ENCODE assay signal across 8 cellular contexts in genomic region chr6:144283781-144284473, GRCh38. TPM values are rescaled to one million over a fixed set of nuclear protein-coding genes. Genes with fewer than 3 reads are reported as not detected.
A peak's percentile ranks its signal among the peaks of the same experiment; 100 is the strongest.
DNase-seq lines count a peak whose midpoint lies in the region; ATAC-seq, FAIRE-seq and TF ChIP-seq lines count a peak whose summit lies in the region.

No MANE protein-coding gene starts in this region.

- H4K20me1 ChIP-seq in DND-41 (ENCODE audit: insufficient read depth, low read length) = 0 out of 2 replicates have a peak, but pooled peaks cover 5% of the 10 kb centered on the region
- no peaks in the 10 kb centered on the region for H4K20me1 ChIP-seq in H1 (replicated peaks in 1 of 2; ENCODE audit: control insufficient read depth in 1 of 2, insufficient read depth in 2 of 2, low read length in 2 of 2)

- H2BK20ac ChIP-seq in H1 (ENCODE audit: low read length) = no peak overlapping the region

- CTCF ChIA-PET in H1 (lab: Charles Lee; ENCODE audit: partially characterized antibody) = no interaction called here

- H3K27me3 Mint-ChIP-seq in neural crest cell (ENCODE audit: low read depth) = no peaks in the 10 kb centered on the region

- H3K4me1 Mint-ChIP-seq in neural crest cell = peaks cover 27% of the 10 kb centered on the region

- no peak overlapping the region for H3K56ac ChIP-seq in H1 (replicated peaks; ENCODE audit: insufficient read length, low read depth, low read length)

- peaks cover 15% of the 10 kb centered on the region for H3K23me2 ChIP-seq in H1 (ENCODE audit: low read depth, low read length)

- no peak overlapping the region for H2BK5ac ChIP-seq in H1 (ENCODE audit: low read depth, low read length)

- POLR2A ChIA-PET in H1 (lab: Charles Lee; ENCODE audit: partially characterized antibody) = interaction anchor here (0.6 to 1.2 kb wide), 2 partner anchors 18 to 58 kb away, joined by 3 to 5 read pairs; no protein-coding TSS in a partner anchor

- ATAC-seq in DND-41 (ENCODE audit: insufficient read depth, low read depth) = no peak
- no peak for ATAC-seq in GM18502 (IDR thresholded peaks at IDR 0.05; ENCODE audit: poor library complexity, unreplicated experiment)
- no peak for ATAC-seq in HG03469 (IDR thresholded peaks at IDR 0.05; ENCODE audit: unreplicated experiment)

- TF ChIP-seq CTCF in DND-41 (IDR thresholded peaks at IDR 0.05; ENCODE audit: borderline replicate concordance, extremely low read depth, low read length, poor library complexity, severe bottlenecking) (no peak), H1 (IDR thresholded peaks at IDR 0.05; ENCODE audit: control extremely low read depth in 1 of 3, insufficient read depth in 1 of 3, low read depth in 1 of 3, low read length in 3 of 3) (no peak), neural crest cell (conservative IDR thresholded peaks at IDR 0.05) (peak; percentile 50)

- H3K4me3 ChIP-seq in DND-41 (ENCODE audit: low read depth in 1 of 2, low read length in 2 of 2) = peak overlapping the region; percentile 93 to 98
- peak overlapping the region; percentile 70 for H3K4me3 ChIP-seq in NT2/D1 (ENCODE audit: insufficient read length, low read depth)
- peak overlapping the region; percentile 83 to 87 (median 85) for H3K4me3 ChIP-seq in H1 (ENCODE audit: extremely low read depth in 1 of 4, insufficient read depth in 2 of 4, low read depth in 3 of 4, low read length in 4 of 4)

- H3K4me2 ChIP-seq in DND-41 (ENCODE audit: insufficient read depth, low read length) (peak overlapping the region; percentile 83), H1 (ENCODE audit: insufficient read depth in 1 of 2, low read depth in 2 of 2, low read length in 2 of 2) (peak overlapping the region; percentile 80 to 82)

- no peak overlapping the region for H3K14ac ChIP-seq in H1 (ENCODE audit: insufficient read length)

- no peak overlapping the region for H3K27ac Mint-ChIP-seq in neural crest cell (ENCODE audit: unreplicated experiment)

- no peak for TF ChIP-seq POLR2A in H1 (IDR thresholded peaks at IDR 0.05; ENCODE audit: control extremely low read depth in 1 of 2, low read depth in 2 of 2, low read length in 2 of 2)

- H3K79me1 ChIP-seq in H1 (ENCODE audit: low read depth, low read length) = no peaks in the 10 kb centered on the region; the same call in 1 of the 2 replicates

- no peak for TF ChIP-seq EP300 in H1 (IDR thresholded peaks at IDR 0.05; ENCODE audit: borderline replicate concordance in 1 of 2, low read depth in 2 of 2, low read length in 2 of 2)

- H2BK15ac ChIP-seq in H1 (ENCODE audit: low read length) = no peak overlapping the region

- H3K4me1 ChIP-seq in DND-41 (ENCODE audit: insufficient read depth, low read length) (peaks cover 31% of the 10 kb centered on the region), NT2/D1 (ENCODE audit: insufficient read depth, insufficient read length) (no peaks in the 10 kb centered on the region), H1 (replicated peaks in 1 of 4; ENCODE audit: control insufficient read depth in 3 of 4, insufficient read depth in 4 of 4, low read length in 3 of 4) (peaks cover 0 to 13% (median 6%) of the 10 kb centered on the region in 4 experiments; a peak in 3 of 7 replicates)

- no peak overlapping the region for H3K23ac ChIP-seq in H1 (ENCODE audit: insufficient read length)

- TF ChIP-seq RAD21 in H1 (IDR thresholded peaks at IDR 0.05 in 1 of 2, conservative IDR thresholded peaks at IDR 0.05 in 1 of 2; ENCODE audit: low read depth in 2 of 2, low read length in 2 of 2) = no peak

- H4K91ac ChIP-seq in H1 (replicated peaks; ENCODE audit: insufficient read length, low read length) = no peak overlapping the region

- no peak overlapping the region for H2AK5ac ChIP-seq in H1 (ENCODE audit: low read depth, low read length)

- H3K9ac ChIP-seq in DND-41 (ENCODE audit: low read depth, low read length) (peak overlapping the region; percentile 88), NT2/D1 (ENCODE audit: insufficient read length, low read depth) (peak overlapping the region; percentile 85), H1 (replicated peaks in 1 of 4; ENCODE audit: extremely low read depth in 1 of 4, low read depth in 3 of 4, low read length in 3 of 4) (peak overlapping the region in 3 of 4 experiments; percentile 18 to 84 (median 37); a peak in 4 of 7 replicates)

- no peak overlapping the region for H2BK12ac ChIP-seq in H1 (ENCODE audit: low read depth, low read length)

- peak overlapping the region; percentile 32 for H4K5ac ChIP-seq in H1 (ENCODE audit: insufficient read length, low read depth, low read length)

- H3K79me2 ChIP-seq in DND-41 (ENCODE audit: insufficient read depth, low read length) (peaks cover 28% of the 10 kb centered on the region), H1 (ENCODE audit: control insufficient read depth in 1 of 2, insufficient read depth in 2 of 2, low read length in 2 of 2) (peaks cover 0 to 11% of the 10 kb centered on the region in 2 experiments; a peak in 3 of 4 replicates)

- peak overlapping the region; percentile 99 for H3K4me3 Mint-ChIP-seq in neural crest cell

- H2BK120ac ChIP-seq in H1 (replicated peaks; ENCODE audit: low read depth, low read length) = no peak overlapping the region

- H3K36me3 ChIP-seq in DND-41 (ENCODE audit: insufficient read depth, low read length) (no peaks in the 10 kb centered on the region), NT2/D1 (ENCODE audit: insufficient read depth, insufficient read length, low read length) (peaks cover 5% of the 10 kb centered on the region), H1 (ENCODE audit: control insufficient read depth in 2 of 4, insufficient read depth in 4 of 4, low read length in 3 of 4) (no peaks in the 10 kb centered on the region)

- no peak overlapping the region for H3K18ac ChIP-seq in H1 (ENCODE audit: extremely low read depth, low read length)

- DNase-seq in DND-41 (no peak), NT2/D1 (ENCODE audit: low read depth, low spot score) (no peak), H1 (ENCODE audit: low read depth in 1 of 2, low spot score in 2 of 2) (no peak), neural crest cell (ENCODE audit: low read depth, low spot score) (no peak), C1 segment of cervical spinal cord (lab: John Stamatoyannopoulos, UW) (no peak)
- DNase-seq in stimulated activated CD4-positive, alpha-beta T cell treated with anti-CD3 and anti-CD28 coated beads, Interleukin-4, amount 100 ng/mL, for 4 hours = no peak

- H3K4ac ChIP-seq in H1 (replicated peaks; ENCODE audit: insufficient read length, low read depth, low read length) = no peak overlapping the region

- H3K27me3 ChIP-seq in DND-41 (ENCODE audit: insufficient read depth, low read length, poor library complexity) (no peaks in the 10 kb centered on the region), NT2/D1 (ENCODE audit: insufficient read depth, insufficient read length) (peaks cover 5% of the 10 kb centered on the region), H1 (replicated peaks in 1 of 4; ENCODE audit: control insufficient read depth in 3 of 4, extremely low read depth in 1 of 4, insufficient read depth in 3 of 4, low read length in 3 of 4) (no peaks in the 10 kb centered on the region; a peak in 1 of 7 replicates)

- WGBS in H1 (ENCODE audit: extremely low coverage in 1 of 2, insufficient coverage in 1 of 2, insufficient read length in 1 of 2, insufficient replicate concordance in 2 of 2, low coverage in 1 of 2, low lambda C conversion rate in 2 of 2, missing lambda C conversion rate in 1 of 2), 2 experiments = 25% methylated on average over 13 of the region's 13 CpGs; no CpG with 5 or more reads in 1 of the 2 experiments

- H2AFZ ChIP-seq in DND-41 (ENCODE audit: low read depth, low read length) (peak overlapping the region; percentile 89), H1 (ENCODE audit: low read length) (no peak overlapping the region; the same call in 1 of the 2 replicates)

- no peaks in the 10 kb centered on the region for H3K36me3 Mint-ChIP-seq in neural crest cell (ENCODE audit: low read depth)

- H3K9me3 ChIP-seq in DND-41 (ENCODE audit: insufficient read depth, low read length, severe bottlenecking) (no peaks in the 10 kb centered on the region), NT2/D1 (ENCODE audit: insufficient read depth, low read length) (no peaks in the 10 kb centered on the region), H1 (ENCODE audit: insufficient read depth in 2 of 2, low read depth in 1 of 2, low read length in 1 of 2) (no peaks in the 10 kb centered on the region)

- FAIRE-seq in H1 (lab: Jason Lieb, UNC) = no peak

- H4K8ac ChIP-seq in H1 (ENCODE audit: extremely low read depth, insufficient read depth, low read length) = no peak overlapping the region

- no peaks in the 10 kb centered on the region for H3K9me3 Mint-ChIP-seq in neural crest cell

- H3K27ac ChIP-seq in DND-41 (ENCODE audit: low read length) (peak overlapping the region; percentile 76), H1 (ENCODE audit: low read depth, low read length) (no peak overlapping the region)

TF ChIP-seq in H1, 55 proteins besides CTCF, POLR2A, EP300 and RAD21 (continues in another document):
- TF ChIP-seq SAP30 (IDR thresholded peaks at IDR 0.05; ENCODE audit: insufficient read depth, insufficient replicate concordance, low read length) = no peak
- TF ChIP-seq SUZ12 (IDR thresholded peaks at IDR 0.05; ENCODE audit: low read length) = no peak
- TF ChIP-seq E2F6 (IDR thresholded peaks at IDR 0.05) = no peak
- no peak for TF ChIP-seq ATF3 (IDR thresholded peaks at IDR 0.05; ENCODE audit: insufficient read depth, low read depth, low read length)
- TF ChIP-seq HDAC6 (IDR thresholded peaks at IDR 0.05; ENCODE audit: low read depth, low read length) = no peak
- no peak for TF ChIP-seq CHD1 (IDR thresholded peaks at IDR 0.05; ENCODE audit: low read depth, low read length)
- TF ChIP-seq SP2 (IDR thresholded peaks at IDR 0.05; ENCODE audit: low read length) = no peak

RNA-seq across cellular contexts. Expression of gene UTRN, which starts 1.2 kb away (rescaled TPM):
- total RNA-seq in H1 (2021; fragmentation: NEBNext Ultra II Directional; extraction: Animal tissue kit (Norgen Biotek cat#: 25700)) = 91.2 and 112 TPM in 2 replicates
- polyA plus RNA-seq in H1 (2011; rRNA removed) = 21.8 and 25.0 TPM in 2 replicates
- polyA plus RNA-seq in H1 (2011; cell fraction: cytosol; rRNA removed) = 30.4 TPM
- polyA plus RNA-seq in H1 (2011; cell fraction: nucleus; rRNA removed) = 45.8 TPM
- 34.7 to 45.5 TPM (median 41.2 TPM) in 4 replicates for polyA plus RNA-seq in H1 (2012, experiment 1 of 2)
- polyA plus RNA-seq in H1 (2012, experiment 2 of 2) = 1.9 TPM
- polyA plus RNA-seq in H1 (2013, experiment 1 of 2) = 37.2 TPM
- polyA plus RNA-seq in H1 (2013, experiment 2 of 2) = 37.2 TPM
- polyA minus RNA-seq in H1 (2011; rRNA and poly(A)+ RNA removed) = 85.4 and 136 TPM in 2 replicates
- 81.0 TPM for polyA minus RNA-seq in H1 (2011; cell fraction: cytosol; rRNA and poly(A)+ RNA removed)
- polyA minus RNA-seq in H1 (2011; cell fraction: nucleus; rRNA and poly(A)+ RNA removed) = 206 TPM
- 74.0 and 76.8 TPM in 2 replicates for total RNA-seq in neural crest cell

Comparison
In these comparisons a context has a peak if more than half of its experiments do, and no peak if none do; other contexts are left out.
1. H3K9ac ChIP-seq: peak in every context shown above with its lines; median percentile 88 in DND-41; 85 in NT2/D1; 37 in H1.